In genomic region chr4:111652986-111653385, GRCh38 we compare ENCODE assay signal across 28 cellular contexts.
"Had no signal": no experiment of that assay in that cellular context is flagged by ENCODE, and none has a peak within 500 bp of the region (broad histone marks: within the 10 kb centered on the region; RNA-seq: fewer than 3 reads in every experiment).

No MANE protein-coding gene starts in this region.

- FAIRE-seq: small intestine, urothelium cell line had no signal

- H3K4me1 Mint-ChIP-seq: stimulated activated effector memory CD8-positive, alpha-beta T cell treated with anti-CD3 and anti-CD28 coated beads, Interleukin-12 subunit alpha, Interleukin-12 subunit beta, amount 100 ng/mL, for 72 hours; stimulated activated naive B cell treated with anti-CD40 and anti-IgM and Interleukin-4, amounts not matched to agents 10 μg/mL and 1 μg/mL and 100 μg/mL, for 72 hours had no signal

- H3K4me3 ChIP-seq: neural progenitor cell, ovary, psoas muscle, right lobe of liver, sigmoid colon, stomach, thoracic aorta, thyroid gland, tibial nerve, upper lobe of left lung, vagina had no signal

- H3K4me2 ChIP-seq: neural progenitor cell had no signal

- H3K4me3 Mint-ChIP-seq: nephron; stimulated activated effector memory CD8-positive, alpha-beta T cell treated with anti-CD3 and anti-CD28 coated beads, Interleukin-12 subunit alpha, Interleukin-12 subunit beta, amount 100 ng/mL, for 72 hours; stimulated activated naive B cell treated with anti-CD40 and anti-IgM and Interleukin-4, amounts not matched to agents 10 μg/mL and 1 μg/mL and 100 μg/mL, for 72 hours; stimulated activated naive CD8-positive, alpha-beta T cell treated with anti-CD3 and anti-CD28 coated beads, Interleukin-15, Interleukin-2, amounts not matched to agents 100 ng/mL and 50 ng/mL, for 24 hours had no signal

- H3K4me1 ChIP-seq: parathyroid adenoma, psoas muscle, right lobe of liver, sigmoid colon, stomach, thyroid gland, tibial nerve, upper lobe of left lung, vagina had no signal

- H3K9me3 Mint-ChIP-seq: nephron; neural progenitor cell; stimulated activated naive B cell treated with anti-CD40 and anti-IgM and Interleukin-4, amounts not matched to agents 10 μg/mL and 1 μg/mL and 100 μg/mL, for 72 hours; stimulated activated naive CD8-positive, alpha-beta T cell treated with anti-CD3 and anti-CD28 coated beads, Interleukin-15, Interleukin-2, amounts not matched to agents 100 ng/mL and 50 ng/mL, for 24 hours had no signal

- H3K27me3 Mint-ChIP-seq: progenitor cell of endocrine pancreas; stimulated activated naive B cell treated with anti-CD40 and anti-IgM and Interleukin-4, amounts not matched to agents 10 μg/mL and 1 μg/mL and 100 μg/mL, for 72 hours had no signal

- H3K9ac ChIP-seq: neural progenitor cell, parathyroid adenoma had no signal

- H2AFZ ChIP-seq: neural progenitor cell, parathyroid adenoma had no signal

- H3K27me3 ChIP-seq: ovary, right lobe of liver, sigmoid colon, stomach, thyroid gland, tibial nerve, upper lobe of left lung, vagina had no signal

- DNase-seq: occipital lobe; ovary; posterior cingulate gyrus; psoas muscle; right cardiac atrium; right lobe of liver; sigmoid colon; small intestine; stimulated activated CD4-positive, alpha-beta T cell treated with anti-CD3 and anti-CD28 coated beads, Interleukin-15, amount 100 ng/mL, for 24 hours; stimulated activated CD4-positive, alpha-beta T cell treated with anti-CD3 and anti-CD28 coated beads, Interleukin-2, amount 100 ng/mL, for 24 hours; stimulated activated CD4-positive, alpha-beta T cell treated with anti-CD3 and anti-CD28 coated beads, Interleukin-2, amount 100 ng/mL, for 48 hours; stimulated activated CD4-positive, alpha-beta T cell treated with anti-CD3 and anti-CD28 coated beads, Interleukin-4, amount 100 ng/mL, for 24 hours; stimulated activated naive B cell treated with anti-CD40 and anti-IgM and Interleukin-4, amounts not matched to agents 10 μg/mL and 1 μg/mL and 100 μg/mL, for 72 hours; stimulated activated naive CD4-positive, alpha-beta T cell treated with Interleukin-2 at 50 U/mL for 16 hours; stomach; thyroid gland; trophoblast cell; upper lobe of left lung had no signal

- H3K27ac Mint-ChIP-seq: nephron; stimulated activated effector memory CD8-positive, alpha-beta T cell treated with anti-CD3 and anti-CD28 coated beads, Interleukin-12 subunit alpha, Interleukin-12 subunit beta, amount 100 ng/mL, for 72 hours; stimulated activated naive B cell treated with anti-CD40 and anti-IgM and Interleukin-4, amounts not matched to agents 10 μg/mL and 1 μg/mL and 100 μg/mL, for 72 hours; stimulated activated naive CD8-positive, alpha-beta T cell treated with anti-CD3 and anti-CD28 coated beads, Interleukin-15, Interleukin-2, amounts not matched to agents 100 ng/mL and 50 ng/mL, for 24 hours had no signal

- H3K36me3 Mint-ChIP-seq: neural progenitor cell; stimulated activated effector memory CD8-positive, alpha-beta T cell treated with anti-CD3 and anti-CD28 coated beads, Interleukin-12 subunit alpha, Interleukin-12 subunit beta, amount 100 ng/mL, for 72 hours; stimulated activated naive B cell treated with anti-CD40 and anti-IgM and Interleukin-4, amounts not matched to agents 10 μg/mL and 1 μg/mL and 100 μg/mL, for 72 hours had no signal

- H3K36me3 ChIP-seq: neural progenitor cell, ovary, right lobe of liver, sigmoid colon, stomach, thoracic aorta, thyroid gland, tibial nerve, upper lobe of left lung, vagina had no signal

- H3K27ac ChIP-seq: neural progenitor cell, ovary, parathyroid adenoma, psoas muscle, right lobe of liver, sigmoid colon, stomach, thoracic aorta, thyroid gland, tibial nerve, upper lobe of left lung, vagina had no signal

- H3K79me2 ChIP-seq: parathyroid adenoma had no signal

- H3K9me3 ChIP-seq: ovary, psoas muscle, right lobe of liver, stomach, thoracic aorta, thyroid gland, tibial nerve, upper lobe of left lung, vagina had no signal
